23 cellular contexts compared by ENCODE assay signal in genomic region chr16:84690088-84690819, GRCh38. TPM values are rescaled to one million over a fixed set of nuclear protein-coding genes. Genes with fewer than 3 reads are reported as not detected.
DNase-seq lines count a peak whose midpoint lies in the region; ATAC-seq and TF ChIP-seq lines count a peak whose summit lies in the region.
"Had no signal": no experiment of that assay in that cellular context is flagged by ENCODE, and none has a peak within 500 bp of the region (broad histone marks: within the 10 kb centered on the region; RNA-seq: fewer than 3 reads in every experiment).

No MANE protein-coding gene starts in this region.

- H3K4me1 ChIP-seq in RWPE2 (ENCODE audit: insufficient read depth, poor library complexity, severe bottlenecking) = peaks cover 8% of the 10 kb centered on the region

- DNase-seq in activated effector memory CD4-positive, alpha-beta T cell treated with anti-CD3 and anti-CD28 coated beads, Interleukin-2, amount 50 U/mL, for 16 hours = peak; percentile 5
- no peak for DNase-seq in activated effector memory CD4-positive, alpha-beta T cell treated with Interleukin-2 at 50 U/mL for 16 hours
- DNase-seq in RWPE2 (ENCODE audit: low spot score) (no peak), mesenteric fat pad (ENCODE audit: low spot score) (peak; percentile 16), NCI-H2171 treated with DMSO at 0.1 percent for 48 hours (lab: John Stamatoyannopoulos, UW) (no peak)
- DNase-seq in activated CD4-positive, CD25-positive, alpha-beta regulatory T cell (lab: John Stamatoyannopoulos, UW) = no peak
- DNase-seq: Calu3; CD8-positive, alpha-beta memory T cell; DMS79 treated with DMSO at 0.1 percent for 48 hours; GF-D8; KG1; MG63; NCI-H1048; NCI-H1417 treated with DMSO at 0.1 percent for 48 hours; NCI-H1694 treated with DMSO at 0.1 percent for 48 hours; NCI-H2081; NCI-H226; NCI-H510A; NCI-H69; RPMI8226; SHP77 had no signal

- H3K27me3 ChIP-seq in RWPE2 (ENCODE audit: insufficient read depth, poor library complexity, severe bottlenecking) = no peaks in the 10 kb centered on the region
- H3K27me3 ChIP-seq: MG63 had no signal

- no peaks in the 10 kb centered on the region for H3K9me3 ChIP-seq in RWPE2 (ENCODE audit: severe bottlenecking)
- H3K9me3 ChIP-seq: MG63 had no signal

- no peak overlapping the region for H3K4me3 ChIP-seq in RWPE2 (ENCODE audit: severe bottlenecking)
- H3K4me3 ChIP-seq: MG63 had no signal

- no peak for ATAC-seq in RWPE2 (ENCODE audit: low read depth)
- ATAC-seq in HG02973 (IDR thresholded peaks at IDR 0.05; ENCODE audit: unreplicated experiment) = no peak

- no peak for TF ChIP-seq CTCF in RWPE2 (IDR thresholded peaks at IDR 0.05; ENCODE audit: poor library complexity, severe bottlenecking)

- H3K36me3 ChIP-seq in RWPE2 (ENCODE audit: low read depth) = no peaks in the 10 kb centered on the region
- H3K36me3 ChIP-seq: MG63 had no signal

- peak overlapping the region; percentile 48 for H3K27ac ChIP-seq in RWPE2 (ENCODE audit: poor library complexity, severe bottlenecking)
- H3K27ac ChIP-seq: 22Rv1 had no signal

RNA-seq across cellular contexts. Expression of gene USP10, which starts 9.5 kb away (rescaled TPM):
- total RNA-seq in mesenteric fat pad = 86.0 TPM

RNA-seq across cellular contexts. Expression of gene KLHL36, which starts 41.9 kb away (rescaled TPM):
- total RNA-seq in mesenteric fat pad = 55.4 TPM

Comparison
In these comparisons a context has a peak if more than half of its experiments do, and no peak if none do; other contexts are left out.
1. DNase-seq: peak in activated effector memory CD4-positive, alpha-beta T cell treated with anti-CD3 and anti-CD28 coated beads, Interleukin-2, amount 50 U/mL, for 16 hours (single experiment) and mesenteric fat pad (single experiment); none in activated effector memory CD4-positive, alpha-beta T cell treated with Interleukin-2 at 50 U/mL for 16 hours (single experiment), RWPE2 (single experiment), activated CD4-positive, CD25-positive, alpha-beta regulatory T cell (0 of 4) and NCI-H2171 treated with DMSO at 0.1 percent for 48 hours (single experiment).